Comparison of ENCODE assay signal across 1 cellular context in the genomic region with DNA sequence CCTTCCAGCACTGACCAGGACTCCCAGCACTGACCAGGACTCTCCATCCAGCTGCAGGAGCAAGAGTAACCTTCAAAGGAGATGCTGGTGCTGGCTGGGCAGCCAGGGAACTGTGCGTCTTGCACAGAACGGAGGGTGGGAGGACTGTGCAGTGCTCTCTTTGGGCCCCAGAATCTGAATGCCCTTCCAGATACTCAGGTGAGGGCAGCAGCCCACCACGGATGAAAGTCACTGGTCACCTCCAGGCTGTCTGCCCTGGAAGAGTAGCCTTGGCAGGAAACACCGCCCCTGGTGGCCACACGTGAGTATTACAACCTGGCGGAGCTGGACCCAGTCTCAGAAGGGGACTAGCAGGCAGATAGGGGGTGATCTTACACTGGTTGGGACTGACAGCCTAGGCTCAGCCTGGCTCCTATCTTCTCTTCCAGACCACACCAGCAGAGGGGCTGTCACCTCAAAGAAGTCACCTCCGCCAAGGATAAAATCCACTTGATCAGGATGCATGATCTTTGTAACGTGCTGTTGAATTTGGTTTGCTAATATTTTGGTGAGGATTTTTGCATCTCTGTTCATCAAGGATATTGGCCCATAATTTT.
TF ChIP-seq lines count a peak whose summit lies in the region.

No MANE protein-coding gene starts in this region.

TF ChIP-seq in HepG2, 621 proteins besides CTCF, POLR2A, EP300 and RAD21 (continued from another document and continues in another):
- TF ChIP-seq, protein P1, sequence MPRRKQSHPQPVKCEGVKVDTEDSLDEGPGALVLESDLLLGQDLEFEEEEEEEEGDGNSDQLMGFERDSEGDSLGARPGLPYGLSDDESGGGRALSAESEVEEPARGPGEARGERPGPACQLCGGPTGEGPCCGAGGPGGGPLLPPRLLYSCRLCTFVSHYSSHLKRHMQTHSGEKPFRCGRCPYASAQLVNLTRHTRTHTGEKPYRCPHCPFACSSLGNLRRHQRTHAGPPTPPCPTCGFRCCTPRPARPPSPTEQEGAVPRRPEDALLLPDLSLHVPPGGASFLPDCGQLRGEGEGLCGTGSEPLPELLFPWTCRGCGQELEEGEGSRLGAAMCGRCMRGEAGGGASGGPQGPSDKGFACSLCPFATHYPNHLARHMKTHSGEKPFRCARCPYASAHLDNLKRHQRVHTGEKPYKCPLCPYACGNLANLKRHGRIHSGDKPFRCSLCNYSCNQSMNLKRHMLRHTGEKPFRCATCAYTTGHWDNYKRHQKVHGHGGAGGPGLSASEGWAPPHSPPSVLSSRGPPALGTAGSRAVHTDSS (CRISPR knock-in tag; conservative IDR thresholded peaks at IDR 0.05): no peak
- peak; percentile 61; the same call in 1 of the 2 replicates for TF ChIP-seq FOSL2 (CRISPR knock-in tag; IDR thresholded peaks at IDR 0.05)
- TF ChIP-seq ZNF652 (CRISPR knock-in tag; IDR thresholded peaks at IDR 0.05; ENCODE audit: borderline replicate concordance, low read depth): no peak
- 0 out of 2 replicates have a peak, but pooled peaks have one; percentile 43 for TF ChIP-seq THAP11 (CRISPR knock-in tag; IDR thresholded peaks at IDR 0.05)
- TF ChIP-seq DPF2 (CRISPR knock-in tag; IDR thresholded peaks at IDR 0.05; ENCODE audit: borderline replicate concordance, low read depth): peak; percentile 55; the same call in 1 of the 2 replicates
- TF ChIP-seq REXO4 (CRISPR knock-in tag; IDR thresholded peaks at IDR 0.05; ENCODE audit: borderline replicate concordance): no peak
- 0 out of 2 replicates have a peak, but pooled peaks have one; percentile 28 for TF ChIP-seq HNRNPL (IDR thresholded peaks at IDR 0.05; ENCODE audit: low read depth, low read length)
- TF ChIP-seq FOXJ3 (CRISPR knock-in tag; IDR thresholded peaks at IDR 0.05; ENCODE audit: borderline replicate concordance): no peak
- 0 out of 2 replicates have a peak, but pooled peaks have one; percentile 28 for TF ChIP-seq ZNF24 (IDR thresholded peaks at IDR 0.05)
- 0 out of 2 replicates have a peak, but pooled peaks have one; percentile 23 for TF ChIP-seq CCDC6 (CRISPR knock-in tag; IDR thresholded peaks at IDR 0.05)
- TF ChIP-seq ZNF816 (CRISPR knock-in tag; IDR thresholded peaks at IDR 0.05; ENCODE audit: borderline replicate concordance): no peak
- 0 out of 2 replicates have a peak, but pooled peaks have one; percentile 50 for TF ChIP-seq GATAD1 (CRISPR knock-in tag; IDR thresholded peaks at IDR 0.05)
- TF ChIP-seq YY1 (IDR thresholded peaks at IDR 0.05; ENCODE audit: insufficient read depth, insufficient replicate concordance, low read depth, low read length): no peak
- TF ChIP-seq POGK (CRISPR knock-in tag; conservative IDR thresholded peaks at IDR 0.05): 0 out of 2 replicates have a peak, but pooled peaks have one; percentile 41
- TF ChIP-seq CC2D1A (CRISPR knock-in tag; IDR thresholded peaks at IDR 0.05): no peak
- peak; percentile 34; the same call in 1 of the 2 replicates for TF ChIP-seq MYC (CRISPR knock-in tag; IDR thresholded peaks at IDR 0.05; ENCODE audit: borderline replicate concordance)
- TF ChIP-seq ZNF12 (CRISPR knock-in tag; IDR thresholded peaks at IDR 0.05): no peak
- no peak for TF ChIP-seq STAT5B (CRISPR knock-in tag; IDR thresholded peaks at IDR 0.05)
- TF ChIP-seq SALL1 (CRISPR knock-in tag; IDR thresholded peaks at IDR 0.05): peak; percentile 83
- TF ChIP-seq ATAD3A (CRISPR knock-in tag; IDR thresholded peaks at IDR 0.05): no peak
- TF ChIP-seq ARID5B (CRISPR knock-in tag; IDR thresholded peaks at IDR 0.05): peak; percentile 56; the same call in 1 of the 2 replicates
- TF ChIP-seq RCOR2 (CRISPR knock-in tag; IDR thresholded peaks at IDR 0.05): 0 out of 2 replicates have a peak, but pooled peaks have one; percentile 43
- TF ChIP-seq SOX5 (CRISPR knock-in tag; IDR thresholded peaks at IDR 0.05; ENCODE audit: borderline replicate concordance): peak; percentile 58; the same call in 1 of the 2 replicates
- no peak for TF ChIP-seq BORCS8-MEF2B (CRISPR knock-in tag; IDR thresholded peaks at IDR 0.05)
- TF ChIP-seq TSC22D2 (CRISPR knock-in tag; IDR thresholded peaks at IDR 0.05; ENCODE audit: borderline replicate concordance): peak; percentile 62; the same call in 1 of the 2 replicates
- peak; percentile 72 for TF ChIP-seq KDM2A (CRISPR knock-in tag; IDR thresholded peaks at IDR 0.05; ENCODE audit: borderline replicate concordance, low read depth)
- TF ChIP-seq KLF13 (CRISPR knock-in tag; IDR thresholded peaks at IDR 0.05): no peak
- TF ChIP-seq, protein P2, sequence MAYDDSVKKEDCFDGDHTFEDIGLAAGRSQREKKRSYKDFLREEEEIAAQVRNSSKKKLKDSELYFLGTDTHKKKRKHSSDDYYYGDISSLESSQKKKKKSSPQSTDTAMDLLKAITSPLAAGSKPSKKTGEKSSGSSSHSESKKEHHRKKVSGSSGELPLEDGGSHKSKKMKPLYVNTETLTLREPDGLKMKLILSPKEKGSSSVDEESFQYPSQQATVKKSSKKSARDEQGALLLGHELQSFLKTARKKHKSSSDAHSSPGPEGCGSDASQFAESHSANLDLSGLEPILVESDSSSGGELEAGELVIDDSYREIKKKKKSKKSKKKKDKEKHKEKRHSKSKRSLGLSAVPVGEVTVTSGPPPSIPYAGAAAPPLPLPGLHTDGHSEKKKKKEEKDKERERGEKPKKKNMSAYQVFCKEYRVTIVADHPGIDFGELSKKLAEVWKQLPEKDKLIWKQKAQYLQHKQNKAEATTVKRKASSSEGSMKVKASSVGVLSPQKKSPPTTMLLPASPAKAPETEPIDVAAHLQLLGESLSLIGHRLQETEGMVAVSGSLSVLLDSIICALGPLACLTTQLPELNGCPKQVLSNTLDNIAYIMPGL (CRISPR knock-in tag; IDR thresholded peaks at IDR 0.05; ENCODE audit: borderline replicate concordance in 1 of 2, low read depth in 1 of 2): peak; percentile 83 to 91
- TF ChIP-seq ZNF512 (CRISPR knock-in tag; IDR thresholded peaks at IDR 0.05): no peak
- TF ChIP-seq ZFP36 (IDR thresholded peaks at IDR 0.05; ENCODE audit: borderline replicate concordance, low read depth, low read length, partially characterized antibody): no peak
- TF ChIP-seq MTF2 (CRISPR knock-in tag; IDR thresholded peaks at IDR 0.05; ENCODE audit: borderline replicate concordance): no peak
- peak; percentile 65 for TF ChIP-seq CBFB (CRISPR knock-in tag; IDR thresholded peaks at IDR 0.05)
- no peak for TF ChIP-seq ZNF761 (CRISPR knock-in tag; conservative IDR thresholded peaks at IDR 0.05)
- no peak for TF ChIP-seq SOX13 (IDR thresholded peaks at IDR 0.05)
- peak in 1 of 2 experiments; percentile 43; a peak in 1 of 4 replicates for TF ChIP-seq SOX13 (CRISPR knock-in tag; conservative IDR thresholded peaks at IDR 0.05 in 1 of 2, IDR thresholded peaks at IDR 0.05 in 1 of 2)
- TF ChIP-seq, protein P3, sequence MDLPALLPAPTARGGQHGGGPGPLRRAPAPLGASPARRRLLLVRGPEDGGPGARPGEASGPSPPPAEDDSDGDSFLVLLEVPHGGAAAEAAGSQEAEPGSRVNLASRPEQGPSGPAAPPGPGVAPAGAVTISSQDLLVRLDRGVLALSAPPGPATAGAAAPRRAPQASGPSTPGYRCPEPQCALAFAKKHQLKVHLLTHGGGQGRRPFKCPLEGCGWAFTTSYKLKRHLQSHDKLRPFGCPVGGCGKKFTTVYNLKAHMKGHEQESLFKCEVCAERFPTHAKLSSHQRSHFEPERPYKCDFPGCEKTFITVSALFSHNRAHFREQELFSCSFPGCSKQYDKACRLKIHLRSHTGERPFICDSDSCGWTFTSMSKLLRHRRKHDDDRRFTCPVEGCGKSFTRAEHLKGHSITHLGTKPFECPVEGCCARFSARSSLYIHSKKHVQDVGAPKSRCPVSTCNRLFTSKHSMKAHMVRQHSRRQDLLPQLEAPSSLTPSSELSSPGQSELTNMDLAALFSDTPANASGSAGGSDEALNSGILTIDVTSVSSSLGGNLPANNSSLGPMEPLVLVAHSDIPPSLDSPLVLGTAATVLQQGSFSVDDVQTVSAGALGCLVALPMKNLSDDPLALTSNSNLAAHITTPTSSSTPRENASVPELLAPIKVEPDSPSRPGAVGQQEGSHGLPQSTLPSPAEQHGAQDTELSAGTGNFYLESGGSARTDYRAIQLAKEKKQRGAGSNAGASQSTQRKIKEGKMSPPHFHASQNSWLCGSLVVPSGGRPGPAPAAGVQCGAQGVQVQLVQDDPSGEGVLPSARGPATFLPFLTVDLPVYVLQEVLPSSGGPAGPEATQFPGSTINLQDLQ (CRISPR knock-in tag; IDR thresholded peaks at IDR 0.05): no peak
- TF ChIP-seq RXRB (CRISPR knock-in tag; IDR thresholded peaks at IDR 0.05; ENCODE audit: borderline replicate concordance): peak; percentile 52; the same call in 1 of the 2 replicates
- no peak for TF ChIP-seq HDAC6 (IDR thresholded peaks at IDR 0.05; ENCODE audit: low read depth, low read length)
- no peak for TF ChIP-seq ZNF558 (CRISPR knock-in tag; IDR thresholded peaks at IDR 0.05; ENCODE audit: borderline replicate concordance)
- TF ChIP-seq ZNF3 (CRISPR knock-in tag; IDR thresholded peaks at IDR 0.05): no peak
- peak; percentile 97 for TF ChIP-seq ZNF263 (CRISPR knock-in tag; IDR thresholded peaks at IDR 0.05)
- TF ChIP-seq KLF11 (CRISPR knock-in tag; IDR thresholded peaks at IDR 0.05): 0 out of 2 replicates have a peak, but pooled peaks have one; percentile 61
- no peak for TF ChIP-seq ZNF737 (CRISPR knock-in tag; IDR thresholded peaks at IDR 0.05; ENCODE audit: borderline replicate concordance)
- 0 out of 2 replicates have a peak, but pooled peaks have one; percentile 45 for TF ChIP-seq ZFP91 (CRISPR knock-in tag; IDR thresholded peaks at IDR 0.05; ENCODE audit: borderline replicate concordance)
- TF ChIP-seq ZBTB1 (CRISPR knock-in tag; IDR thresholded peaks at IDR 0.05; ENCODE audit: borderline replicate concordance): no peak
- no peak for TF ChIP-seq SMARCC2 (IDR thresholded peaks at IDR 0.05)
- no peak for TF ChIP-seq ASH2L (IDR thresholded peaks at IDR 0.05; ENCODE audit: insufficient read length, low read depth, low read length)
- no peak for TF ChIP-seq ZNF138 (CRISPR knock-in tag; IDR thresholded peaks at IDR 0.05; ENCODE audit: low read depth)
- TF ChIP-seq FIP1L1 (IDR thresholded peaks at IDR 0.05; ENCODE audit: borderline replicate concordance, insufficient read depth, low read depth, low read length): no peak
- TF ChIP-seq ZNF562 (CRISPR knock-in tag; IDR thresholded peaks at IDR 0.05; ENCODE audit: borderline replicate concordance): no peak
- TF ChIP-seq ZNF430 (CRISPR knock-in tag; IDR thresholded peaks at IDR 0.05): no peak
- no peak for TF ChIP-seq ZNF577 (CRISPR knock-in tag; IDR thresholded peaks at IDR 0.05; ENCODE audit: borderline replicate concordance, low read depth)
